ENCODE assay signal across 10 cellular contexts in genomic region chr20:300345-300744, GRCh38. TPM values are rescaled to one million over a fixed set of nuclear protein-coding genes. Genes with fewer than 3 reads are reported as not detected.
A peak's percentile ranks its signal among the peaks of the same experiment; 100 is the strongest.
DNase-seq lines count a peak whose midpoint lies in the region; ATAC-seq and TF ChIP-seq lines count a peak whose summit lies in the region.
"Had no signal": no experiment of that assay in that cellular context is flagged by ENCODE, and none has a peak within 500 bp of the region (broad histone marks: within the 10 kb centered on the region; RNA-seq: fewer than 3 reads in every experiment).

No MANE protein-coding gene starts in this region.

- H3K36me3 Mint-ChIP-seq in T-helper 1 cell treated with Interleukin-12 subunit alpha and Interleukin-12 subunit beta and Interleukin-4 antibody, amounts not matched to agents 30 μg/mL and 1 μg/mL, for 36 hours (ENCODE audit: low read depth), result peaks cover 28% of the 10 kb centered on the region

- H3K27me3 Mint-ChIP-seq in T-helper 1 cell treated with Interleukin-12 subunit alpha and Interleukin-12 subunit beta and Interleukin-4 antibody, amounts not matched to agents 30 μg/mL and 1 μg/mL, for 36 hours (ENCODE audit: low read depth), result no peaks in the 10 kb centered on the region

- no peak for TF ChIP-seq CTCF in Panc1 (IDR thresholded peaks at IDR 0.05)
- no peak for TF ChIP-seq CTCF in fibroblast of pulmonary artery (IDR thresholded peaks at IDR 0.05; ENCODE audit: low read length, missing control alignments)

- CTCF ChIA-PET in Panc1 (lab: Charles Lee), result no interaction called here

- H3K36me3 ChIP-seq in Panc1 (ENCODE audit: control insufficient read depth, insufficient read depth, low read length), result peaks cover 8% of the 10 kb centered on the region; the same call in 1 of the 2 replicates
- H3K36me3 ChIP-seq in skeletal muscle satellite cell (ENCODE audit: insufficient read depth, low read length), result peaks cover 3% of the 10 kb centered on the region

- intact Hi-C loops in Panc1 (cut with micrococcal nuclease; ENCODE audit: unreplicated experiment), result no loop called here

- H3K4me3 ChIP-seq in Panc1 (ENCODE audit: low read depth in 2 of 2, low read length in 2 of 2), result peak overlapping the region; percentile 77 to 94
- H3K4me3 ChIP-seq in fibroblast of pulmonary artery (replicated peaks; ENCODE audit: low read depth, low read length), result peak overlapping the region; percentile 77
- H3K4me3 ChIP-seq in skeletal muscle satellite cell (ENCODE audit: low read length), result peak overlapping the region; percentile 75

- H3K9me3 ChIP-seq in Panc1 (ENCODE audit: control insufficient read depth, insufficient read depth, low read depth, low read length) (no peaks in the 10 kb centered on the region), skeletal muscle satellite cell (replicated peaks; ENCODE audit: low read length) (no peaks in the 10 kb centered on the region)

- H3K9me3 Mint-ChIP-seq in T-helper 1 cell treated with Interleukin-12 subunit alpha and Interleukin-12 subunit beta and Interleukin-4 antibody, amounts not matched to agents 30 μg/mL and 1 μg/mL, for 36 hours, result no peaks in the 10 kb centered on the region

- peak overlapping the region; percentile 72 for H3K4me3 Mint-ChIP-seq in T-helper 1 cell treated with Interleukin-12 subunit alpha and Interleukin-12 subunit beta and Interleukin-4 antibody, amounts not matched to agents 30 μg/mL and 1 μg/mL, for 36 hours

- H3K4me1 ChIP-seq in Panc1 (ENCODE audit: control insufficient read depth, insufficient read depth, low read length) (peaks cover 26% of the 10 kb centered on the region), skeletal muscle satellite cell (ENCODE audit: control insufficient read depth, insufficient read depth, low read length) (peaks cover 20% of the 10 kb centered on the region)

- peak overlapping the region; percentile 58 for H3K27ac ChIP-seq in Panc1 (ENCODE audit: low read length)

- H3K4me1 Mint-ChIP-seq in T-helper 1 cell treated with Interleukin-12 subunit alpha and Interleukin-12 subunit beta and Interleukin-4 antibody, amounts not matched to agents 30 μg/mL and 1 μg/mL, for 36 hours (ENCODE audit: low read depth), result peaks cover 40% of the 10 kb centered on the region

- no peaks in the 10 kb centered on the region for H3K27me3 ChIP-seq in Panc1 (ENCODE audit: control insufficient read depth, insufficient read depth, low read length)
- no peaks in the 10 kb centered on the region for H3K27me3 ChIP-seq in skeletal muscle satellite cell (ENCODE audit: control insufficient read depth, insufficient read depth, low read length)

- no peak for DNase-seq in T-helper 1 cell
- DNase-seq in Panc1 (ENCODE audit: low read depth, low spot score), result no peak
- no peak for DNase-seq in fibroblast of pulmonary artery (ENCODE audit: low read depth)
- no peak for DNase-seq in DMS 273 (lab: John Stamatoyannopoulos, UW; ENCODE audit: unreplicated experiment)
- DNase-seq in NCI-H1105 (lab: John Stamatoyannopoulos, UW), result no peak
- DNase-seq in activated gamma-delta T cell (lab: John Stamatoyannopoulos, UW), result no peak
- DNase-seq: NCI-H2107 had no signal

- no peak for ATAC-seq in Panc1

- no peak overlapping the region for H3K9ac ChIP-seq in skeletal muscle satellite cell (ENCODE audit: low read depth, low read length)

- POLR2A ChIA-PET in Panc1 (lab: Charles Lee), result interaction anchor here (0.7 kb wide), 1 partner anchor 24 kb away, joined by 4 read pairs; no protein-coding TSS in a partner anchor

- in situ Hi-C loops in Panc1 (cut with HindIII; ENCODE audit: low pct_unique_long_range_greater_than_20kb, low sequenced_read_pairs), result no loop called here

- H3K4me2 ChIP-seq in skeletal muscle satellite cell (ENCODE audit: low read length), result peak overlapping the region; percentile 93

- no peak overlapping the region for H3K27ac Mint-ChIP-seq in T-helper 1 cell treated with Interleukin-12 subunit alpha and Interleukin-12 subunit beta and Interleukin-4 antibody, amounts not matched to agents 30 μg/mL and 1 μg/mL, for 36 hours

- BruUV-seq in Panc1 (replicated peaks; lab: Mats Ljungman, UMichigan), result no TSS peak

RNA-seq across cellular contexts. Expression of gene ZCCHC3, which starts 3.0 kb away (rescaled TPM):
- 18.9 TPM for total RNA-seq in Panc1 (2021; ENCODE audit: unreplicated experiment)
- polyA plus RNA-seq in Panc1 (2012; ENCODE audit: insufficient read length), result 17.6 TPM
- 3.7 and 4.1 TPM in 2 replicates for total RNA-seq in skeletal muscle satellite cell (2012; rRNA removed)

RNA-seq across cellular contexts. Expression of gene C20orf96, which starts 9.8 kb away (rescaled TPM):
- total RNA-seq in Panc1 (2021; ENCODE audit: unreplicated experiment), result 20.5 TPM
- 22.6 TPM for polyA plus RNA-seq in Panc1 (2012; ENCODE audit: insufficient read length)
- 1.1 and 1.8 TPM in 2 replicates for total RNA-seq in skeletal muscle satellite cell (2012; rRNA removed)

RNA-seq across cellular contexts. Expression of gene SOX12, which starts 25.0 kb away (rescaled TPM):
- 48.6 TPM for total RNA-seq in Panc1 (2021; ENCODE audit: unreplicated experiment)
- 52.3 TPM for polyA plus RNA-seq in Panc1 (2012; ENCODE audit: insufficient read length)
- 3.3 and 4.2 TPM in 2 replicates for total RNA-seq in skeletal muscle satellite cell (2012; rRNA removed)

RNA-seq across cellular contexts. Expression of gene DEFB132, which starts 42.8 kb away (rescaled TPM):
- total RNA-seq in Panc1 (2021; ENCODE audit: unreplicated experiment), result 0.10 TPM
- polyA plus RNA-seq in Panc1 (2012; ENCODE audit: insufficient read length), result 0.10 TPM
- total RNA-seq in skeletal muscle satellite cell (2012; rRNA removed), result not detected in 2 replicates
- total RNA-seq: mucosa of gallbladder had no signal

RNA-seq across cellular contexts. Expression of gene NRSN2, which starts 46.6 kb away (rescaled TPM):
- total RNA-seq in Panc1 (2021; ENCODE audit: unreplicated experiment), result 44.9 TPM
- 74.8 TPM for polyA plus RNA-seq in Panc1 (2012; ENCODE audit: insufficient read length)
- 18.0 and 28.8 TPM in 2 replicates for total RNA-seq in skeletal muscle satellite cell (2012; rRNA removed)
